ENCODE assay signal across 8 cellular contexts in the genomic region with DNA sequence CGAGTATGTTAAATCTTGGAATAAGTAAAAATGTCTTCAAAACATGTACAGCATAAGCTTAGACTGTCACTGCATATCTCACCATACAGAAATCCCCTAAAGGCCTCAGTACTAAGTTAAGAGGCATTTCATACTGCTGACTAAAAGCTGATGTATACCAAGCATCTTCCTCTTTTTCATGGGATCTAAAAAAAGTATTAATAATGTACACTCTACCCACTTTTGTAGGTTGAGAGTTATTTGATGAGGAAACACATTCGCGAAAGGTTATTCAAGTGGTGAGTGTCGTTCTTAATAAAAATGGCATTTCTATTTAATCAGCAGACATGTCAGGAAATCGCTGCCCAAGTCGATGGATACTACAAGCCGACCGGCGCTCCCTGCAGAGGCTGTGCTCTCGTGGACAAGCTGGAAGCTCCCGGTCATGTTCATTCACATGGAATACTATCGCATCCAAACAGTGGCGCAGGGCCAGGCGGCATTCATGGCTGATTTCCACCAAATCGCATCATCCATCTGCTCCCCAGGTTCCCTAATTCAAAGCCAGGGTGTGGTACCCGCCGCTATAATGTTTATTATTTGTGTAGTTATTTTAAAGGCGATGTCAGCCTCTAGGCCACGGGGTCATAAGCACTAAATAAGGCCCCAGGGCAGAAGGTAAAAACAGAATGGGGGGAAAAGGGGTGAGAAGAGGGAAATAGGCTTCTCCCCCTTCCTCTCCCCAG. TPM values are rescaled to one million over a fixed set of nuclear protein-coding genes. Genes with fewer than 3 reads are reported as not detected.
DNase-seq lines count a peak whose midpoint lies in the region; ATAC-seq lines count a peak whose summit lies in the region.

No MANE protein-coding gene starts in this region.

- DNase-seq in DMS 273 (lab: John Stamatoyannopoulos, UW; ENCODE audit: unreplicated experiment) = peak; percentile 89
- peak; percentile 81 to 84 for DNase-seq in SJCRH30
- DNase-seq in T47D (ENCODE audit: low read depth in 1 of 2, low spot score in 1 of 2) = peak; percentile 18
- no peak for DNase-seq in iPS DF 6.9 (ENCODE audit: low read depth, low spot score)
- no peak for DNase-seq in mesenteric fat pad (ENCODE audit: low spot score)

- H3K27me3 ChIP-seq in HUES64 (ENCODE audit: insufficient read depth, low read length) (no peaks in the 10 kb centered on the region), SJCRH30 (no peaks in the 10 kb centered on the region), iPS DF 6.9 (ENCODE audit: control insufficient read depth, insufficient read depth, low read length) (no peaks in the 10 kb centered on the region), rectal smooth muscle tissue (ENCODE audit: control insufficient read depth, insufficient read depth, low read length) (no peaks in the 10 kb centered on the region)

- H3K4me1 ChIP-seq in HUES64 (ENCODE audit: insufficient read depth, low read length) (peaks cover 15% of the 10 kb centered on the region), SJCRH30 (peaks cover 3% of the 10 kb centered on the region; the same call in 1 of the 2 replicates), iPS DF 6.9 (ENCODE audit: control insufficient read depth, insufficient read depth, low read length) (no peaks in the 10 kb centered on the region), rectal smooth muscle tissue (ENCODE audit: control insufficient read depth, insufficient read depth, low read length) (no peaks in the 10 kb centered on the region)

- H3K36me3 ChIP-seq in HUES64 (ENCODE audit: insufficient read depth, low read length) (peaks cover 22% of the 10 kb centered on the region), SJCRH30 (peaks cover 19% of the 10 kb centered on the region), iPS DF 6.9 (ENCODE audit: control insufficient read depth, insufficient read depth, low read length) (no peaks in the 10 kb centered on the region), rectal smooth muscle tissue (ENCODE audit: control insufficient read depth, insufficient read depth, low read length) (no peaks in the 10 kb centered on the region)

- peak overlapping the region; percentile 92 for H3K9ac ChIP-seq in HUES64 (ENCODE audit: low read depth, low read length)
- H3K9ac ChIP-seq in rectal smooth muscle tissue (ENCODE audit: low read length) = peak overlapping the region; percentile 73

- ATAC-seq in GM21360 (IDR thresholded peaks at IDR 0.05; ENCODE audit: unreplicated experiment) = peak; percentile 7

- H3K4me3 ChIP-seq in HUES64 (ENCODE audit: low read length) = peak overlapping the region; percentile 80
- H3K4me3 ChIP-seq in SJCRH30 = peak overlapping the region; percentile 90
- peak overlapping the region; percentile 72; the same call in 1 of the 2 replicates for H3K4me3 ChIP-seq in iPS DF 6.9 (ENCODE audit: low read length)
- peak overlapping the region; percentile 89 for H3K4me3 ChIP-seq in rectal smooth muscle tissue (ENCODE audit: low read length)

- 9% methylated on average over 18 of the region's 19 CpGs for WGBS in HUES64
- WGBS in iPS DF 6.9 (ENCODE audit: insufficient coverage, insufficient read length) = no CpG with 5 or more reads among the region's 19 CpGs

- in situ Hi-C loops in T47D (cut with HindIII; ENCODE audit: low pct_unique_long_range_greater_than_20kb, low sequenced_read_pairs) = no loop called here

- H3K9me3 ChIP-seq in HUES64 (ENCODE audit: insufficient read depth, low read depth, low read length) (no peaks in the 10 kb centered on the region), SJCRH30 (replicated peaks) (no peaks in the 10 kb centered on the region), iPS DF 6.9 (ENCODE audit: control insufficient read depth, insufficient read depth, low read length) (no peaks in the 10 kb centered on the region)

- H3K27ac ChIP-seq in HUES64 (ENCODE audit: low read depth, low read length) (peak overlapping the region; percentile 68), SJCRH30 (peak overlapping the region; percentile 57), iPS DF 6.9 (ENCODE audit: low read length) (no peak overlapping the region), rectal smooth muscle tissue (ENCODE audit: low read depth, low read length) (peak overlapping the region; percentile 43)

RNA-seq across cellular contexts. Expression of gene SGTB, which starts 0.7 kb away (rescaled TPM):
- polyA plus RNA-seq in HUES64 (2013, experiment 1 of 2) = 5.7 TPM
- 6.0 TPM for polyA plus RNA-seq in HUES64 (2013, experiment 2 of 2)
- total RNA-seq in SJCRH30 (2014; rRNA removed; shearing (Covaris generic)) = 15.2 and 15.3 TPM in 2 replicates
- total RNA-seq in mesenteric fat pad = 13.0 TPM

RNA-seq across cellular contexts. Expression of gene NLN, which starts 0.8 kb away (rescaled TPM):
- polyA plus RNA-seq in HUES64 (2013, experiment 1 of 2) = 72.1 TPM
- 69.7 TPM for polyA plus RNA-seq in HUES64 (2013, experiment 2 of 2)
- total RNA-seq in SJCRH30 (2014; rRNA removed; shearing (Covaris generic)) = 32.0 and 35.0 TPM in 2 replicates
- total RNA-seq in mesenteric fat pad = 31.5 TPM

Comparison
In these comparisons a context has a peak if more than half of its experiments do, and no peak if none do; other contexts are left out.
1. DNase-seq: peak in DMS 273 (single experiment), SJCRH30 (2 of 2) and T47D (2 of 2); none in iPS DF 6.9 (single experiment) and mesenteric fat pad (single experiment).
2. Peak in every context shown above with its lines, with median percentiles within 50 percentile points of each other: H3K4me3 ChIP-seq.